12 cellular contexts compared by ENCODE assay signal in the genomic region with DNA sequence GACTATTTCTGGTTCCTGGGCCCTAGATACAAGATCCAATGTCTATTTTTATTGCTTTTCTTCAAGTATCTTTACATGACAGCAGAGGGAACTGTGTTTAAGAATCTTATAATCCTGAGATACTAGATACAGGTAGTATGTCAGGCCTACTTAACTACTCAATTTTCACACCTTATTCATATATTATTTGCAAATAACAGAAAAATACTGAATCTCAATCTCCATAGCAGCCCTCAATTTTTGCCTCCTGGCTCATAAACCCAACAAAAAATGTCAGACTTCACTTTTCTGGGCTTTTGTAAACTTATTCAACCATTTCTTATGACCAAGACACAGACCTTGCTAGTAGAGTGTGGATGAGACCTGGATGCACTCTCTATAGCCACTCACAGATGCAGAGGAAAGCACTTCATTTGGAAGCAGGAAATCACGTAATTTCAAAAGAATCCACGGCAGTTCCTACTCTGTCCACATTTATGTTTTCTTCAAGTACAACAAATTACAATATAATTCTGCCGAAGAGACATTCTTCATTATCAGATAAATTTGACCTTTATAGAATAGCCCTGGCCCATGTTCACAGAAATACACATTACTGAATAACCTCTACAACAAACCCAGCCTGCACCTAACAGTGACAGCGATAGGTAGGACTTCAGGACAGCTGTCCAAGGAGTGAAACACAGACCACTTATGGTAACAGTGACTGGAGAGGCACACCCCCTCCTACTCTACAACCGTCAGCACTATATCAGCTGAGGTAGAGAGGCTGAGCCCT.
DNase-seq lines count a peak whose midpoint lies in the region; ATAC-seq, FAIRE-seq and TF ChIP-seq lines count a peak whose summit lies in the region.
"Had no signal": no experiment of that assay in that cellular context is flagged by ENCODE, and none has a peak within 500 bp of the region (broad histone marks: within the 10 kb centered on the region; RNA-seq: fewer than 3 reads in every experiment).

No MANE protein-coding gene starts in this region.

- H3K4me2 ChIP-seq in HepG2 (ENCODE audit: low read depth, low read length): no peak overlapping the region

- POLR2A ChIA-PET in HepG2 (lab: Yijun Ruan, JAX): no interaction called here

- H3K27ac ChIP-seq in dorsolateral prefrontal cortex (peak overlapping the region in 55 of 59 donors; percentile 1 to 87 (median 69)), HepG2 (ENCODE audit: extremely low read length, insufficient read depth, low read length) (no peak overlapping the region)
- H3K27ac ChIP-seq: testis had no signal

- no peaks in the 10 kb centered on the region for H3K4me1 ChIP-seq in HepG2 (ENCODE audit: insufficient read depth, low read length)
- H3K4me1 ChIP-seq: testis had no signal

- H3K27me3 ChIP-seq in dorsolateral prefrontal cortex: no peaks in the 10 kb centered on the region
- no peaks in the 10 kb centered on the region for H3K27me3 ChIP-seq in HepG2 (ENCODE audit: control insufficient read depth in 1 of 2, insufficient read depth in 2 of 2, low read length in 2 of 2)
- H3K27me3 ChIP-seq: testis had no signal

- no peak for TF ChIP-seq EP300 in HepG2 (IDR thresholded peaks at IDR 0.05; ENCODE audit: low read depth in 2 of 2, low read length in 2 of 2)
- no peak for TF ChIP-seq EP300 in HepG2 (CRISPR knock-in tag; IDR thresholded peaks at IDR 0.05; ENCODE audit: borderline replicate concordance)

- in situ Hi-C loops in HepG2 (cut with HindIII; ENCODE audit: extremely low pct_ligation_motif_present, low pct_unique_long_range_greater_than_20kb): loop anchor here (10.0 kb wide), 1 partner anchor 57 kb away; no protein-coding TSS in a partner anchor

- H3K27ac Mint-ChIP-seq in natural killer cell: peak overlapping the region; percentile 43 to 63
- peak overlapping the region in 1 of 2 donors; percentile 1 for H3K27ac Mint-ChIP-seq in natural killer cell treated with Interleukin-12 subunit alpha and Interleukin-12 subunit beta and Interleukin-15 and Interleukin-18, amount 100 ng/mL, for 72 hours

- TF ChIP-seq POLR2A in HepG2 (IDR thresholded peaks at IDR 0.05; ENCODE audit: insufficient read depth in 1 of 2, low read depth in 2 of 2, low read length in 2 of 2): no peak

- H3K27me3 Mint-ChIP-seq in natural killer cell (ENCODE audit: low read depth in 2 of 2): no peaks in the 10 kb centered on the region
- no peaks in the 10 kb centered on the region for H3K27me3 Mint-ChIP-seq in natural killer cell treated with Interleukin-12 subunit alpha and Interleukin-12 subunit beta and Interleukin-15 and Interleukin-18, amount 100 ng/mL, for 72 hours

- peaks cover 21 to 66% of the 10 kb centered on the region in 2 experiments for H3K36me3 ChIP-seq in HepG2 (replicated peaks in 1 of 2; ENCODE audit: control insufficient read depth in 1 of 2, insufficient read depth in 2 of 2, low read length in 2 of 2)

- no peaks in the 10 kb centered on the region for H3K9me3 Mint-ChIP-seq in natural killer cell
- no peaks in the 10 kb centered on the region for H3K9me3 Mint-ChIP-seq in natural killer cell treated with Interleukin-12 subunit alpha and Interleukin-12 subunit beta and Interleukin-15 and Interleukin-18, amount 100 ng/mL, for 72 hours

- no peaks in the 10 kb centered on the region for H3K79me2 ChIP-seq in HepG2 (ENCODE audit: insufficient read depth, low read length)

- ATAC-seq in natural killer cell (no peak), HepG2 (no peak)
- ATAC-seq in natural killer cell treated with Interleukin-12 subunit alpha and Interleukin-12 subunit beta and Interleukin-15 and Interleukin-18, amount 100 ng/mL, for 72 hours: no peak

- no peak for TF ChIP-seq RAD21 in HepG2 (CRISPR knock-in tag; IDR thresholded peaks at IDR 0.05)

- H2AFZ ChIP-seq in HepG2 (ENCODE audit: low read length): no peak overlapping the region

- peaks cover under 1% of the 10 kb centered on the region for H3K36me3 Mint-ChIP-seq in natural killer cell
- peaks cover 15% of the 10 kb centered on the region for H3K36me3 Mint-ChIP-seq in natural killer cell treated with Interleukin-12 subunit alpha and Interleukin-12 subunit beta and Interleukin-15 and Interleukin-18, amount 100 ng/mL, for 72 hours

- 98% methylated on average over 5 of the region's 5 CpGs for WGBS in HepG2 (ENCODE audit: low lambda C conversion rate)

- H4K20me1 ChIP-seq in HepG2 (ENCODE audit: insufficient read depth, low read length): no peaks in the 10 kb centered on the region; the same call in 1 of the 2 replicates

- H3K4me3 Mint-ChIP-seq in natural killer cell: no peak overlapping the region
- H3K4me3 Mint-ChIP-seq in natural killer cell treated with Interleukin-12 subunit alpha and Interleukin-12 subunit beta and Interleukin-15 and Interleukin-18, amount 100 ng/mL, for 72 hours: no peak overlapping the region

- CTCF ChIA-PET in HepG2 (lab: Yijun Ruan, JAX; ENCODE audit: low intra/inter-chr PET ratio, low total read pairs): no interaction called here

- peaks cover 14 to 16% of the 10 kb centered on the region in 2 donors for H3K4me1 Mint-ChIP-seq in natural killer cell
- H3K4me1 Mint-ChIP-seq in natural killer cell treated with Interleukin-12 subunit alpha and Interleukin-12 subunit beta and Interleukin-15 and Interleukin-18, amount 100 ng/mL, for 72 hours (ENCODE audit: low read depth in 2 of 2): peaks cover 13 to 14% of the 10 kb centered on the region in 2 donors

- TF ChIP-seq CTCF in natural killer cell (IDR thresholded peaks at IDR 0.05) (no peak), dorsolateral prefrontal cortex (IDR thresholded peaks at IDR 0.05 in 54 of 56, conservative IDR thresholded peaks at IDR 0.05 in 2 of 56; ENCODE audit: low read depth in 1 of 56, partially characterized antibody in 56 of 56) (peak in 1 of 56 donors; percentile 21), HepG2 (CRISPR knock-in tag; IDR thresholded peaks at IDR 0.05) (no peak)

- no peaks in the 10 kb centered on the region for H3K9me3 ChIP-seq in HepG2 (ENCODE audit: low read length)
- H3K9me3 ChIP-seq: testis had no signal

- no peak for FAIRE-seq in HepG2 (lab: Jason Lieb, UNC)
- FAIRE-seq: H54 had no signal

- TSS peak; percentile 31 for BruUV-seq in HepG2 (replicated peaks; lab: Mats Ljungman, UMichigan)

- H3K4me3 ChIP-seq in dorsolateral prefrontal cortex (peak overlapping the region in 2 of 59 donors; percentile 3 to 22), HepG2 (replicated peaks in 1 of 3; ENCODE audit: insufficient read depth in 1 of 3, low read depth in 2 of 3, low read length in 3 of 3) (no peak overlapping the region)
- H3K4me3 ChIP-seq: testis had no signal

- intact Hi-C loops in natural killer cell (cut with micrococcal nuclease) (no loop called here), dorsolateral prefrontal cortex (cut with DNase I) (loop anchor here (5.0 to 10.0 kb wide), 4 partner anchors 60 to 137 kb away; a partner anchor contains a TSS), HepG2 (cut with micrococcal nuclease; ENCODE audit: unreplicated experiment) (loop anchor here (5.0 kb wide), 1 partner anchor 65 kb away; no protein-coding TSS in a partner anchor)

- no peak overlapping the region for H3K9ac ChIP-seq in HepG2 (ENCODE audit: insufficient read depth, low read depth, low read length)

- DNase-seq in natural killer cell (no peak), dorsolateral prefrontal cortex (no peak), HepG2 (ENCODE audit: low spot score) (no peak), globus pallidus (ENCODE audit: low spot score) (no peak), SW480 (ENCODE audit: low spot score) (no peak), NCI-H1417 treated with DMSO at 0.1 percent for 48 hours (lab: John Stamatoyannopoulos, UW) (no peak), cerebellar cortex (ENCODE audit: low spot score) (no peak)
- no peak for DNase-seq in natural killer cell treated with Interleukin-12 subunit alpha and Interleukin-12 subunit beta and Interleukin-15 and Interleukin-18, amount 100 ng/mL, for 72 hours (ENCODE audit: low spot score)
- DNase-seq: NCI-H2029 treated with DMSO at 0.1 percent for 48 hours, T-helper 9 cell, testis had no signal

TF ChIP-seq in HepG2, 621 proteins besides CTCF, POLR2A, EP300 and RAD21:
- TF ChIP-seq REL (CRISPR knock-in tag; conservative IDR thresholded peaks at IDR 0.05) (no peak), RBM22 (optimal IDR thresholded peaks at IDR 0.05; ENCODE audit: low read length) (peak; percentile 68)
